8 cellular contexts compared by ENCODE assay signal in genomic region chr15:75107905-75108838, GRCh38.
DNase-seq lines count a peak whose midpoint lies in the region; ATAC-seq and TF ChIP-seq lines count a peak whose summit lies in the region.

No MANE protein-coding gene starts in this region.

- no peaks in the 10 kb centered on the region for H3K9me3 Mint-ChIP-seq in natural killer cell treated with Interleukin-12 subunit alpha and Interleukin-12 subunit beta and Interleukin-15 and Interleukin-18, amount 100 ng/mL, for 72 hours

- POLR2A ChIA-PET in AG04449 (lab: Yijun Ruan, JAX), result interaction anchor here (0.5 to 0.7 kb wide), 2 partner anchors 94 to 1817 kb away, joined by 3 to 5 read pairs; partner anchors contain the start of gene C15orf39

- DNase-seq in AG04449 (ENCODE audit: low read depth, low spot score) (peak; percentile 63), T-helper 2 cell (peak in 4 of 5 experiments; percentile 5 to 95 (median 40)), astrocyte of the hippocampus (ENCODE audit: low read depth, low spot score) (peak; percentile 85), COLO668 (lab: John Stamatoyannopoulos, UW; ENCODE audit: unreplicated experiment) (no peak), posterior cingulate gyrus (no peak), SHP77 treated with DMSO at 0.1 percent for 48 hours (lab: John Stamatoyannopoulos, UW) (no peak)
- DNase-seq in natural killer cell treated with Interleukin-12 subunit alpha and Interleukin-12 subunit beta and Interleukin-15 and Interleukin-18, amount 100 ng/mL, for 72 hours (ENCODE audit: low spot score), result peak; percentile 88

- ATAC-seq in HG02678 (IDR thresholded peaks at IDR 0.05; ENCODE audit: unreplicated experiment), result peak; percentile 33
- peak; percentile 88 to 92 for ATAC-seq in natural killer cell treated with Interleukin-12 subunit alpha and Interleukin-12 subunit beta and Interleukin-15 and Interleukin-18, amount 100 ng/mL, for 72 hours

- H3K4me3 Mint-ChIP-seq in natural killer cell treated with Interleukin-12 subunit alpha and Interleukin-12 subunit beta and Interleukin-15 and Interleukin-18, amount 100 ng/mL, for 72 hours, result peak overlapping the region; percentile 76

- peak overlapping the region; percentile 80 to 87 for H3K27ac Mint-ChIP-seq in natural killer cell treated with Interleukin-12 subunit alpha and Interleukin-12 subunit beta and Interleukin-15 and Interleukin-18, amount 100 ng/mL, for 72 hours

- H3K36me3 Mint-ChIP-seq in natural killer cell treated with Interleukin-12 subunit alpha and Interleukin-12 subunit beta and Interleukin-15 and Interleukin-18, amount 100 ng/mL, for 72 hours, result peaks cover 2% of the 10 kb centered on the region

- CTCF ChIA-PET in AG04449 (lab: Yijun Ruan, JAX), result interaction anchor here (0.6 to 0.7 kb wide), 2 partner anchors 64 to 96 kb away, joined by 3 read pairs; no protein-coding TSS in a partner anchor

- H3K27me3 Mint-ChIP-seq in natural killer cell treated with Interleukin-12 subunit alpha and Interleukin-12 subunit beta and Interleukin-15 and Interleukin-18, amount 100 ng/mL, for 72 hours, result no peaks in the 10 kb centered on the region

- no peak overlapping the region for H3K4me3 ChIP-seq in AG04449 (ENCODE audit: low read depth, low read length)

- TF ChIP-seq CTCF in AG04449 (IDR thresholded peaks at IDR 0.05; ENCODE audit: insufficient read depth, low read length, missing control alignments), result no peak

- H3K4me1 Mint-ChIP-seq in natural killer cell treated with Interleukin-12 subunit alpha and Interleukin-12 subunit beta and Interleukin-15 and Interleukin-18, amount 100 ng/mL, for 72 hours (ENCODE audit: low read depth in 2 of 2), result peaks cover 42 to 52% of the 10 kb centered on the region in 2 donors

- intact Hi-C loops in posterior cingulate gyrus (cut with DNase I), result no loop called here

Comparison
In these comparisons a context has a peak if more than half of its experiments do, and no peak if none do; other contexts are left out.
1. DNase-seq: peak in AG04449 (single experiment), T-helper 2 cell (4 of 5), astrocyte of the hippocampus (single experiment) and natural killer cell treated with Interleukin-12 subunit alpha and Interleukin-12 subunit beta and Interleukin-15 and Interleukin-18, amount 100 ng/mL, for 72 hours (single experiment); none in COLO668 (single experiment), posterior cingulate gyrus (0 of 10) and SHP77 treated with DMSO at 0.1 percent for 48 hours (single experiment).